9 cellular contexts compared by ENCODE assay signal in genomic region chr7:107966701-107967100, GRCh38. TPM values are rescaled to one million over a fixed set of nuclear protein-coding genes. Genes with fewer than 3 reads are reported as not detected.
DNase-seq lines count a peak whose midpoint lies in the region; ATAC-seq and TF ChIP-seq lines count a peak whose summit lies in the region.
"Had no signal": no experiment of that assay in that cellular context is flagged by ENCODE, and none has a peak within 500 bp of the region (broad histone marks: within the 10 kb centered on the region; RNA-seq: fewer than 3 reads in every experiment).

No MANE protein-coding gene starts in this region.

- no peaks in the 10 kb centered on the region for H3K27me3 ChIP-seq in BJ (ENCODE audit: control insufficient read depth, insufficient read depth, low read length)
- no peaks in the 10 kb centered on the region for H3K27me3 ChIP-seq in lower lobe of right lung (ENCODE audit: low read depth)
- H3K27me3 ChIP-seq in transverse colon = no peaks in the 10 kb centered on the region

- DNase-seq in BJ (ENCODE audit: low read depth) = no peak
- DNase-seq in NCI-H1694 (lab: John Stamatoyannopoulos, UW) = peak; percentile 91
- DNase-seq in cerebellar nuclear complex (lab: John Stamatoyannopoulos, UW) = peak; percentile 56 to 74
- no peak for DNase-seq in lower lobe of right lung
- no peak for DNase-seq in stimulated activated naive CD4-positive, alpha-beta T cell treated with Interleukin-2 at 50 U/mL for 16 hours (lab: John Stamatoyannopoulos, UW)
- DNase-seq in NCI-H187 (lab: John Stamatoyannopoulos, UW) = no peak
- no peak for DNase-seq in transverse colon
- DNase-seq: DND-41 had no signal

- H3K27ac ChIP-seq in lower lobe of right lung (no peak overlapping the region), transverse colon (peak overlapping the region in 1 of 4 donors; percentile 20)

- 68 to 84% methylated on average over 4 of the region's 4 CpGs for WGBS in transverse colon (ENCODE audit: low coverage in 1 of 2), 2 donors

- no peak for TF ChIP-seq EP300 in transverse colon (IDR thresholded peaks at IDR 0.05; ENCODE audit: low read depth)

- in situ Hi-C loops in transverse colon (cut with MboI; ENCODE audit: low pct_ligation_motif_present in 1 of 4, low pct_unique_long_range_greater_than_20kb in 1 of 4, low sequenced_read_pairs in 3 of 4) = no loop called here

- intact Hi-C loops in lower lobe of right lung (cut with DNase I) (no loop called here), transverse colon (cut with DNase I; ENCODE audit: low total_unique reads) (no loop called here)

- ATAC-seq in lower lobe of right lung = peak; percentile 25 to 44
- ATAC-seq in GM18858 (IDR thresholded peaks at IDR 0.05; ENCODE audit: unreplicated experiment) = no peak

- POLR2A ChIA-PET in BJ (lab: Charles Lee) = interaction anchor here (0.7 kb wide), 1 partner anchor 12 kb away, joined by 5 read pairs; no protein-coding TSS in a partner anchor

- TF ChIP-seq POLR2A in transverse colon (IDR thresholded peaks at IDR 0.05) = no peak

- H3K4me1 ChIP-seq in lower lobe of right lung (peaks cover 35% of the 10 kb centered on the region), transverse colon (peaks cover 3 to 43% (median 16%) of the 10 kb centered on the region in 4 donors)

- no peak overlapping the region for H3K4me3 ChIP-seq in BJ (ENCODE audit: low read depth, low read length)
- no peak overlapping the region for H3K4me3 ChIP-seq in lower lobe of right lung
- H3K4me3 ChIP-seq in transverse colon = no peak overlapping the region

- CTCF ChIA-PET in BJ (lab: Yijun Ruan, JAX) = interaction anchor here (0.8 to 1.2 kb wide), 2 partner anchors 11 to 52 kb away, joined by 4 to 5 read pairs; no protein-coding TSS in a partner anchor

- H3K9me3 ChIP-seq in lower lobe of right lung (no peaks in the 10 kb centered on the region), transverse colon (no peaks in the 10 kb centered on the region)

- TF ChIP-seq CTCF in BJ (IDR thresholded peaks at IDR 0.05; ENCODE audit: insufficient read depth, low read depth, low read length) (peak; percentile 28; the same call in 1 of the 2 replicates), lower lobe of right lung (IDR thresholded peaks at IDR 0.05) (no peak), transverse colon (IDR thresholded peaks at IDR 0.05) (no peak)

- peaks cover 19% of the 10 kb centered on the region for H3K36me3 ChIP-seq in BJ (ENCODE audit: control insufficient read depth, insufficient read depth, low read length)
- peaks cover 38% of the 10 kb centered on the region for H3K36me3 ChIP-seq in lower lobe of right lung
- peaks cover 0 to 22% (median 6%) of the 10 kb centered on the region in 4 donors for H3K36me3 ChIP-seq in transverse colon

RNA-seq across cellular contexts. Expression of gene LAMB1, which starts 36.3 kb away (rescaled TPM):
- polyA plus RNA-seq in BJ (2011; rRNA removed) = 171 and 204 TPM in 2 replicates
- polyA minus RNA-seq in BJ (2011; rRNA and poly(A)+ RNA removed) = 299 and 304 TPM in 2 replicates
- total RNA-seq in lower lobe of right lung (104 TPM), transverse colon (100 to 1,000 TPM in 2 of 4 donors, 10 to 100 TPM in 2; 54.2 to 119 (median 90.3) TPM)

Comparison
In these comparisons a context has a peak if more than half of its experiments do, and no peak if none do; other contexts are left out.
1. DNase-seq: peak in NCI-H1694 (single experiment) and cerebellar nuclear complex (2 of 2); none in BJ (single experiment), lower lobe of right lung (single experiment), stimulated activated naive CD4-positive, alpha-beta T cell treated with Interleukin-2 at 50 U/mL for 16 hours (single experiment), NCI-H187 (0 of 2) and transverse colon (single experiment).